In genomic region chr3:13619661-13620230, GRCh38 we compare ENCODE assay signal across 20 cellular contexts.
"Had no signal": no experiment of that assay in that cellular context is flagged by ENCODE, and none has a peak within 500 bp of the region (broad histone marks: within the 10 kb centered on the region; RNA-seq: fewer than 3 reads in every experiment).

No MANE protein-coding gene starts in this region.

- H3K4me1 Mint-ChIP-seq: stimulated activated naive B cell treated with anti-CD40 and anti-IgM and Interleukin-4, amounts not matched to agents 10 μg/mL and 1 μg/mL and 100 μg/mL, for 72 hours had no signal

- H3K27me3 Mint-ChIP-seq: activated CD4-positive, alpha-beta memory T cell treated with anti-CD3 and anti-CD28 coated beads for 36 hours; activated naive CD8-positive, alpha-beta T cell treated with anti-CD3 and anti-CD28 coated beads for 36 hours; stimulated activated naive B cell treated with anti-CD40 and anti-IgM and Interleukin-4, amounts not matched to agents 10 μg/mL and 1 μg/mL and 100 μg/mL, for 72 hours had no signal

- H3K9me3 ChIP-seq: heart left ventricle, testis, uterus had no signal

- H3K4me3 Mint-ChIP-seq: activated CD4-positive, alpha-beta memory T cell treated with anti-CD3 and anti-CD28 coated beads for 36 hours; activated naive CD8-positive, alpha-beta T cell treated with anti-CD3 and anti-CD28 coated beads for 36 hours; memory B cell; nephron progenitor cell; stimulated activated naive B cell treated with anti-CD40 and anti-IgM and Interleukin-4, amounts not matched to agents 10 μg/mL and 1 μg/mL and 100 μg/mL, for 72 hours had no signal

- H3K27ac Mint-ChIP-seq: activated CD4-positive, alpha-beta memory T cell treated with anti-CD3 and anti-CD28 coated beads for 36 hours; memory B cell; nephron progenitor cell; stimulated activated naive B cell treated with anti-CD40 and anti-IgM and Interleukin-4, amounts not matched to agents 10 μg/mL and 1 μg/mL and 100 μg/mL, for 72 hours had no signal

- H3K4me1 ChIP-seq: heart left ventricle, uterus had no signal

- H3K27me3 ChIP-seq: heart left ventricle, testis, uterus had no signal

- H3K36me3 ChIP-seq: uterus had no signal

- H3K27ac ChIP-seq: epithelial cell of prostate, heart left ventricle, testis, uterus had no signal

- DNase-seq: activated CD4-positive, alpha-beta memory T cell treated with anti-CD3 and anti-CD28 coated beads for 36 hours; activated CD4-positive, alpha-beta T cell treated with anti-CD3 and anti-CD28 coated beads for 48 hours; activated naive CD4-positive, alpha-beta T cell treated with Interleukin-2 at 50 U/mL for 16 hours; activated naive CD8-positive, alpha-beta T cell treated with anti-CD3 and anti-CD28 coated beads for 36 hours; activated T-cell treated with anti-CD3 and anti-CD28 coated beads, Interleukin-2, amount 50 U/mL, for 48 hours; central memory CD4-positive, alpha-beta T cell; left cardiac atrium; nephron progenitor cell; occipital lobe; small intestine; stimulated activated CD4-positive, alpha-beta T cell treated with anti-CD3 and anti-CD28 coated beads, Interleukin-15, amount 100 ng/mL, for 24 hours; stimulated activated CD8-positive, alpha-beta memory T cell treated with anti-CD3 and anti-CD28 coated beads, Interleukin-4, amount 100 ng/mL, for 48 hours; stimulated activated naive B cell treated with anti-CD40 and anti-IgM and Interleukin-4, amounts not matched to agents 10 μg/mL and 1 μg/mL and 100 μg/mL, for 72 hours; testis; trophoblast cell; uterus had no signal

- ATAC-seq: heart left ventricle; left cardiac atrium; sciatic nerve; stimulated activated naive B cell treated with anti-CD40 and anti-IgM and Interleukin-4, amounts not matched to agents 10 μg/mL and 1 μg/mL and 100 μg/mL, for 72 hours had no signal

- H3K9me3 Mint-ChIP-seq: activated CD4-positive, alpha-beta memory T cell treated with anti-CD3 and anti-CD28 coated beads for 36 hours; activated naive CD8-positive, alpha-beta T cell treated with anti-CD3 and anti-CD28 coated beads for 36 hours had no signal

- H3K36me3 Mint-ChIP-seq: activated CD4-positive, alpha-beta memory T cell treated with anti-CD3 and anti-CD28 coated beads for 36 hours; activated naive CD8-positive, alpha-beta T cell treated with anti-CD3 and anti-CD28 coated beads for 36 hours had no signal

- H3K4me3 ChIP-seq: heart left ventricle, testis, uterus had no signal
